ENCODE assay signal across 1 cellular context in the genomic region with DNA sequence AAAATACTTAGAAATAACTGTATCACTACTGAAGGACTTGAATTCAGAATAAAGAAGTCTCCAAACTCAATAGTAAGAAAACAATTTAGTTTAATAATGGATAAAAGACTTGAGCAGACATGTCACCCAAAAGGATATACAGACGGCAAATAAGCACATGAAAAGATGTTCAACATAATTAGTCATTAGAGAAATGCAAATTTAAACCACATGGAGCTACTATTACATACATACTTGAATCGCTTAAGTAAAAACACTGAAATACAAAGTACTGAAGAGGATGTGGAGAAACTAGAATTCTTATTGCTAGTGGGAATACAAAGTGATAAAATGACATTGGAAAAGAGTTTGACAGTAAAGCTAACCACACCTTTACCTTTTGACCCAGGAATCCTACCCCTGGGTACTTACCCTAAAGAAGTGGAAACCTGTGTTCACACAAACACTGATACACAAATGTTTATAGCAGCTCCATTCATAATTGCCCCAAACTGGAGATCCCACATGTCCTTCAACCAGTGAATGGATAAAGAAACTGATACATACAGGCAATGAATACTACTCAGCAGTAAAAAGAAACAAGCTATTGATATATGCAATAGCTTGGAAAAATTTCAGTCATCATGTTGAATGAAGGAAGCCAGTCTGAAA.
TF ChIP-seq lines count a peak whose summit lies in the region.

No MANE protein-coding gene starts in this region.

TF ChIP-seq in GM12878, 131 proteins besides CTCF, POLR2A, EP300 and RAD21:
- TF ChIP-seq POLR2AphosphoS5 (IDR thresholded peaks at IDR 0.05; ENCODE audit: low read length) = no peak
TF ChIP-seq in GM12878: peak in this region for 0.
